Comparison of ENCODE assay signal across 16 cellular contexts in the genomic region with DNA sequence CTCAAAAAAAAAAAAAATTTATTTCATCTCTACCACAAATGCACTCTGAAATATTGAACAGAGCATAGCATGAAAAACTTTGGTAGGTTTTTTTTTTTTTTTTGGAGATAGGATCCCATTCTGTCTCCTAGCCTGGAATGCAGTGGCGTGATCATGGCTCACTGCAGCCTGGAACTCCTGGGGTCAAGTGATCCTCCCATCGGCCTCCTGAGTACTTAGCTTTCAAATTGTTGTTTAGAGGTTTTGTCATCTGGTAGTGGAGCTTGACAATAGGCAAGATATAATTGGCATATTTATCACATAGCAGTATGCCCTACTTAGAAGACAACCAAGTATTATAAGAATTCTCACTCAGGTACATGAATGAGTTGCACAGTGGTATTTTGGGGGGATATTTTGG.
DNase-seq lines count a peak whose midpoint lies in the region; ATAC-seq and TF ChIP-seq lines count a peak whose summit lies in the region.
"Had no signal": no experiment of that assay in that cellular context is flagged by ENCODE, and none has a peak within 500 bp of the region (broad histone marks: within the 10 kb centered on the region; RNA-seq: fewer than 3 reads in every experiment).

No MANE protein-coding gene starts in this region.

- no peak overlapping the region; the same call in 1 of the 2 replicates for H3K4me3 Mint-ChIP-seq in WTC11
- no peak overlapping the region for H3K4me3 Mint-ChIP-seq in activated naive CD8-positive, alpha-beta T cell treated with anti-CD3 and anti-CD28 coated beads, Interleukin-2, amount 50 U/mL, for 24 hours
- no peak overlapping the region for H3K4me3 Mint-ChIP-seq in activated T-helper 17 cell treated with anti-CD3 and anti-CD28 coated beads, Interleukin-2, amount 50 U/mL, for 72 hours
- H3K4me3 Mint-ChIP-seq: CD4-positive, CD25-positive, alpha-beta regulatory T cell had no signal

- DNase-seq in left ventricle myocardium superior, result no peak
- DNase-seq in Right ventricle myocardium inferior (ENCODE audit: missing footprints), result no peak
- DNase-seq in WTC11 (ENCODE audit: low spot score), result no peak
- peak; percentile 29 for DNase-seq in islet precursor cell
- DNase-seq in DMS 273 treated with DMSO at 0.1 percent for 48 hours (lab: John Stamatoyannopoulos, UW), result no peak
- no peak for DNase-seq in HUDEP-2 (lab: John Stamatoyannopoulos, UW; ENCODE audit: unreplicated experiment in 76 of 76)
- DNase-seq in activated naive CD8-positive, alpha-beta T cell treated with anti-CD3 and anti-CD28 coated beads, Interleukin-2, amount 50 U/mL, for 24 hours, result no peak
- DNase-seq: BE2C; CD4-positive, CD25-positive, alpha-beta regulatory T cell; COR-L47; EL; NCI-H1417 treated with DMSO at 0.1 percent for 48 hours; NCI-H187 treated with DMSO at 0.1 percent for 48 hours; NCI-H446 treated with DMSO at 0.1 percent for 48 hours; Peyer's patch had no signal

- intact Hi-C loops in left ventricle myocardium superior (cut with micrococcal nuclease), result no loop called here
- intact Hi-C loops in Right ventricle myocardium inferior (cut with DNase I), result no loop called here

- ATAC-seq in left ventricle myocardium superior (peak; percentile 54), Right ventricle myocardium inferior (no peak), WTC11 (no peak)
- no peak for ATAC-seq in activated naive CD8-positive, alpha-beta T cell treated with anti-CD3 and anti-CD28 coated beads, Interleukin-2, amount 50 U/mL, for 24 hours
- no peak for ATAC-seq in activated T-helper 17 cell treated with anti-CD3 and anti-CD28 coated beads, Interleukin-2, amount 50 U/mL, for 72 hours (replicated peaks)

- CTCF ChIA-PET in WTC11 (lab: Charles Lee), result interaction anchor here (0.7 to 1.2 kb wide), 2 partner anchors 12 to 235 kb away, joined by 3 read pairs; no protein-coding TSS in a partner anchor

- POLR2A ChIA-PET in WTC11 (lab: Charles Lee), result no interaction called here

- H3K9me3 Mint-ChIP-seq in WTC11, result no peaks in the 10 kb centered on the region
- no peaks in the 10 kb centered on the region for H3K9me3 Mint-ChIP-seq in activated naive CD8-positive, alpha-beta T cell treated with anti-CD3 and anti-CD28 coated beads, Interleukin-2, amount 50 U/mL, for 24 hours
- no peaks in the 10 kb centered on the region for H3K9me3 Mint-ChIP-seq in activated T-helper 17 cell treated with anti-CD3 and anti-CD28 coated beads, Interleukin-2, amount 50 U/mL, for 72 hours
- H3K9me3 Mint-ChIP-seq: CD4-positive, CD25-positive, alpha-beta regulatory T cell had no signal

- TF ChIP-seq CTCF in WTC11 (IDR thresholded peaks at IDR 0.05), result no peak

- H3K36me3 Mint-ChIP-seq in WTC11, result no peaks in the 10 kb centered on the region
- peaks cover 3% of the 10 kb centered on the region for H3K36me3 Mint-ChIP-seq in activated naive CD8-positive, alpha-beta T cell treated with anti-CD3 and anti-CD28 coated beads, Interleukin-2, amount 50 U/mL, for 24 hours (ENCODE audit: low read depth)
- peaks cover 70% of the 10 kb centered on the region for H3K36me3 Mint-ChIP-seq in activated T-helper 17 cell treated with anti-CD3 and anti-CD28 coated beads, Interleukin-2, amount 50 U/mL, for 72 hours (ENCODE audit: low read depth)

- H3K27me3 Mint-ChIP-seq in WTC11 (ENCODE audit: low read depth), result no peaks in the 10 kb centered on the region; the same call in 1 of the 2 replicates
- H3K27me3 Mint-ChIP-seq in activated naive CD8-positive, alpha-beta T cell treated with anti-CD3 and anti-CD28 coated beads, Interleukin-2, amount 50 U/mL, for 24 hours, result no peaks in the 10 kb centered on the region
- no peaks in the 10 kb centered on the region for H3K27me3 Mint-ChIP-seq in activated T-helper 17 cell treated with anti-CD3 and anti-CD28 coated beads, Interleukin-2, amount 50 U/mL, for 72 hours
- H3K27me3 Mint-ChIP-seq: CD4-positive, CD25-positive, alpha-beta regulatory T cell had no signal

- peak overlapping the region; percentile 99 for H3K27ac Mint-ChIP-seq in WTC11
- H3K27ac Mint-ChIP-seq in activated naive CD8-positive, alpha-beta T cell treated with anti-CD3 and anti-CD28 coated beads, Interleukin-2, amount 50 U/mL, for 24 hours, result no peak overlapping the region
- H3K27ac Mint-ChIP-seq in activated T-helper 17 cell treated with anti-CD3 and anti-CD28 coated beads, Interleukin-2, amount 50 U/mL, for 72 hours, result no peak overlapping the region

- peaks cover 75% of the 10 kb centered on the region for H3K4me1 Mint-ChIP-seq in WTC11
- H3K4me1 Mint-ChIP-seq in activated naive CD8-positive, alpha-beta T cell treated with anti-CD3 and anti-CD28 coated beads, Interleukin-2, amount 50 U/mL, for 24 hours, result peaks cover 19% of the 10 kb centered on the region
- H3K4me1 Mint-ChIP-seq in activated T-helper 17 cell treated with anti-CD3 and anti-CD28 coated beads, Interleukin-2, amount 50 U/mL, for 72 hours, result peaks cover 15% of the 10 kb centered on the region

TF ChIP-seq in WTC11, 78 proteins besides CTCF, POLR2A, EP300 and RAD21 (continues in another document):
- TF ChIP-seq CREM (CRISPR knock-in tag; IDR thresholded peaks at IDR 0.05) (no peak), ZNF219 (CRISPR knock-in tag; IDR thresholded peaks at IDR 0.05; ENCODE audit: borderline replicate concordance) (no peak), MYBL2 (CRISPR knock-in tag; IDR thresholded peaks at IDR 0.05) (no peak), NR2C2 (CRISPR knock-in tag; IDR thresholded peaks at IDR 0.05) (no peak), JUN (CRISPR knock-in tag; IDR thresholded peaks at IDR 0.05) (no peak), ZNF232 (CRISPR knock-in tag; IDR thresholded peaks at IDR 0.05) (no peak), JAZF1 (CRISPR knock-in tag; IDR thresholded peaks at IDR 0.05) (no peak), ZNF121 (CRISPR knock-in tag; IDR thresholded peaks at IDR 0.05) (no peak), IRF2 (CRISPR knock-in tag; IDR thresholded peaks at IDR 0.05; ENCODE audit: borderline replicate concordance, low read depth) (no peak)
- TF ChIP-seq, protein P1, sequence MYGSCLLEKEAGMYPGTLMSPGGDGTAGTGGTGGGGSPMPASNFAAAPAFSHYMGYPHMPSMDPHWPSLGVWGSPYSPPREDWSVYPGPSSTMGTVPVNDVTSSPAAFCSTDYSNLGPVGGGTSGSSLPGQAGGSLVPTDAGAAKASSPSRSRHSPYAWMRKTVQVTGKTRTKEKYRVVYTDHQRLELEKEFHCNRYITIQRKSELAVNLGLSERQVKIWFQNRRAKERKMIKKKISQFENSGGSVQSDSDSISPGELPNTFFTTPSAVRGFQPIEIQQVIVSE (CRISPR knock-in tag; IDR thresholded peaks at IDR 0.05; ENCODE audit: borderline replicate concordance), result no peak
- TF ChIP-seq, protein P2, sequence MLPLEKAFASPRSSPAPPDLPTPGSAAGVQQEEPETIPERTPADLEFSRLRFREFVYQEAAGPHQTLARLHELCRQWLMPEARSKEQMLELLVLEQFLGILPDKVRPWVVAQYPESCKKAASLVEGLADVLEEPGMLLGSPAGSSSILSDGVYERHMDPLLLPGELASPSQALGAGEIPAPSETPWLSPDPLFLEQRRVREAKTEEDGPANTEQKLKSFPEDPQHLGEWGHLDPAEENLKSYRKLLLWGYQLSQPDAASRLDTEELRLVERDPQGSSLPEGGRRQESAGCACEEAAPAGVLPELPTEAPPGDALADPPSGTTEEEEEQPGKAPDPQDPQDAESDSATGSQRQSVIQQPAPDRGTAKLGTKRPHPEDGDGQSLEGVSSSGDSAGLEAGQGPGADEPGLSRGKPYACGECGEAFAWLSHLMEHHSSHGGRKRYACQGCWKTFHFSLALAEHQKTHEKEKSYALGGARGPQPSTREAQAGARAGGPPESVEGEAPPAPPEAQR (CRISPR knock-in tag; IDR thresholded peaks at IDR 0.05), result no peak
- TF ChIP-seq, protein P3, sequence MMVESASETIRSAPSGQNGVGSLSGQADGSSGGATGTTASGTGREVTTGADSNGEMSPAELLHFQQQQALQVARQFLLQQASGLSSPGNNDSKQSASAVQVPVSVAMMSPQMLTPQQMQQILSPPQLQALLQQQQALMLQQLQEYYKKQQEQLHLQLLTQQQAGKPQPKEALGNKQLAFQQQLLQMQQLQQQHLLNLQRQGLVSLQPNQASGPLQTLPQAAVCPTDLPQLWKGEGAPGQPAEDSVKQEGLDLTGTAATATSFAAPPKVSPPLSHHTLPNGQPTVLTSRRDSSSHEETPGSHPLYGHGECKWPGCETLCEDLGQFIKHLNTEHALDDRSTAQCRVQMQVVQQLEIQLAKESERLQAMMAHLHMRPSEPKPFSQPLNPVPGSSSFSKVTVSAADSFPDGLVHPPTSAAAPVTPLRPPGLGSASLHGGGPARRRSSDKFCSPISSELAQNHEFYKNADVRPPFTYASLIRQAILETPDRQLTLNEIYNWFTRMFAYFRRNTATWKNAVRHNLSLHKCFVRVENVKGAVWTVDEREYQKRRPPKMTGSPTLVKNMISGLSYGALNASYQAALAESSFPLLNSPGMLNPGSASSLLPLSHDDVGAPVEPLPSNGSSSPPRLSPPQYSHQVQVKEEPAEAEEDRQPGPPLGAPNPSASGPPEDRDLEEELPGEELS (CRISPR knock-in tag; IDR thresholded peaks at IDR 0.05), result no peak
- TF ChIP-seq, protein P4, sequence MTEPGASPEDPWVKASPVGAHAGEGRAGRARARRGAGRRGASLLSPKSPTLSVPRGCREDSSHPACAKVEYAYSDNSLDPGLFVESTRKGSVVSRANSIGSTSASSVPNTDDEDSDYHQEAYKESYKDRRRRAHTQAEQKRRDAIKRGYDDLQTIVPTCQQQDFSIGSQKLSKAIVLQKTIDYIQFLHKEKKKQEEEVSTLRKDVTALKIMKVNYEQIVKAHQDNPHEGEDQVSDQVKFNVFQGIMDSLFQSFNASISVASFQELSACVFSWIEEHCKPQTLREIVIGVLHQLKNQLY (CRISPR knock-in tag; IDR thresholded peaks at IDR 0.05), result no peak
- TF ChIP-seq, protein P5, sequence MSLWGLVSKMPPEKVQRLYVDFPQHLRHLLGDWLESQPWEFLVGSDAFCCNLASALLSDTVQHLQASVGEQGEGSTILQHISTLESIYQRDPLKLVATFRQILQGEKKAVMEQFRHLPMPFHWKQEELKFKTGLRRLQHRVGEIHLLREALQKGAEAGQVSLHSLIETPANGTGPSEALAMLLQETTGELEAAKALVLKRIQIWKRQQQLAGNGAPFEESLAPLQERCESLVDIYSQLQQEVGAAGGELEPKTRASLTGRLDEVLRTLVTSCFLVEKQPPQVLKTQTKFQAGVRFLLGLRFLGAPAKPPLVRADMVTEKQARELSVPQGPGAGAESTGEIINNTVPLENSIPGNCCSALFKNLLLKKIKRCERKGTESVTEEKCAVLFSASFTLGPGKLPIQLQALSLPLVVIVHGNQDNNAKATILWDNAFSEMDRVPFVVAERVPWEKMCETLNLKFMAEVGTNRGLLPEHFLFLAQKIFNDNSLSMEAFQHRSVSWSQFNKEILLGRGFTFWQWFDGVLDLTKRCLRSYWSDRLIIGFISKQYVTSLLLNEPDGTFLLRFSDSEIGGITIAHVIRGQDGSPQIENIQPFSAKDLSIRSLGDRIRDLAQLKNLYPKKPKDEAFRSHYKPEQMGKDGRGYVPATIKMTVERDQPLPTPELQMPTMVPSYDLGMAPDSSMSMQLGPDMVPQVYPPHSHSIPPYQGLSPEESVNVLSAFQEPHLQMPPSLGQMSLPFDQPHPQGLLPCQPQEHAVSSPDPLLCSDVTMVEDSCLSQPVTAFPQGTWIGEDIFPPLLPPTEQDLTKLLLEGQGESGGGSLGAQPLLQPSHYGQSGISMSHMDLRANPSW (CRISPR knock-in tag; conservative IDR thresholded peaks at IDR 0.05; ENCODE audit: low read depth), result no peak
